20 cellular contexts compared by ENCODE assay signal in genomic region chr2:7916670-7917069, GRCh38.
A peak's percentile ranks its signal among the peaks of the same experiment; 100 is the strongest.
DNase-seq lines count a peak whose midpoint lies in the region; ATAC-seq, FAIRE-seq and TF ChIP-seq lines count a peak whose summit lies in the region.
"Had no signal": no experiment of that assay in that cellular context is flagged by ENCODE, and none has a peak within 500 bp of the region (broad histone marks: within the 10 kb centered on the region; RNA-seq: fewer than 3 reads in every experiment).

No MANE protein-coding gene starts in this region.

- H3K4me2 ChIP-seq in Karpas-422 (ENCODE audit: low read depth, low read length, poor library complexity, severe bottlenecking) (peak overlapping the region; percentile 44), H1 (ENCODE audit: insufficient read depth in 1 of 2, low read depth in 2 of 2, low read length in 2 of 2) (no peak overlapping the region), HepG2 (ENCODE audit: low read depth, low read length) (no peak overlapping the region)
- H3K4me2 ChIP-seq: BLaER1 treated with 17β-estradiol and CSF1 and Interleukin-3, amounts not matched to agents 10 nM and 100 nM had no signal

- H3K56ac ChIP-seq in H1 (replicated peaks; ENCODE audit: insufficient read length, low read depth, low read length), result no peak overlapping the region

- ATAC-seq in left colon, result peak; percentile 55
- no peak for ATAC-seq in HepG2
- ATAC-seq in GM18858 (IDR thresholded peaks at IDR 0.05; ENCODE audit: unreplicated experiment), result no peak
- ATAC-seq: CD8-positive, alpha-beta T cell had no signal

- TF ChIP-seq RAD21 in H1 (IDR thresholded peaks at IDR 0.05 in 1 of 2, conservative IDR thresholded peaks at IDR 0.05 in 1 of 2; ENCODE audit: low read depth in 2 of 2, low read length in 2 of 2) (no peak), HepG2 (CRISPR knock-in tag; IDR thresholded peaks at IDR 0.05) (no peak)

- TF ChIP-seq CTCF in H1 (IDR thresholded peaks at IDR 0.05; ENCODE audit: control extremely low read depth in 1 of 3, insufficient read depth in 1 of 3, low read depth in 1 of 3, low read length in 3 of 3), result no peak
- no peak for TF ChIP-seq CTCF in HepG2 (CRISPR knock-in tag; IDR thresholded peaks at IDR 0.05)

- H3K14ac ChIP-seq in H1 (ENCODE audit: insufficient read length), result no peak overlapping the region

- CTCF ChIA-PET in H1 (lab: Charles Lee; ENCODE audit: partially characterized antibody) (no interaction called here), HepG2 (lab: Yijun Ruan, JAX; ENCODE audit: low intra/inter-chr PET ratio, low total read pairs) (no interaction called here)

- 89% methylated on average over 2 of the region's 2 CpGs; no CpG with 5 or more reads in 1 of the 2 experiments for WGBS in H1 (ENCODE audit: extremely low coverage in 1 of 2, insufficient coverage in 1 of 2, insufficient read length in 1 of 2, insufficient replicate concordance in 2 of 2, low coverage in 1 of 2, low lambda C conversion rate in 2 of 2, missing lambda C conversion rate in 1 of 2), 2 experiments
- 39% methylated on average over 2 of the region's 2 CpGs for WGBS in HepG2 (ENCODE audit: low lambda C conversion rate)

- no peak overlapping the region for H2BK5ac ChIP-seq in H1 (ENCODE audit: low read depth, low read length)

- no peak overlapping the region for H3K18ac ChIP-seq in H1 (ENCODE audit: extremely low read depth, low read length)

- no peak overlapping the region for H2BK120ac ChIP-seq in H1 (replicated peaks; ENCODE audit: low read depth, low read length)

- H3K4me3 ChIP-seq in Karpas-422 (ENCODE audit: low read length), result no peak overlapping the region
- H3K4me3 ChIP-seq in H1 (ENCODE audit: extremely low read depth in 1 of 4, insufficient read depth in 2 of 4, low read depth in 3 of 4, low read length in 4 of 4), result no peak overlapping the region
- H3K4me3 ChIP-seq in HepG2 (replicated peaks in 1 of 3; ENCODE audit: insufficient read depth in 1 of 3, low read depth in 2 of 3, low read length in 3 of 3), result no peak overlapping the region
- H3K4me3 ChIP-seq: A549; BLaER1 treated with 17β-estradiol and CSF1 and Interleukin-3, amounts not matched to agents 10 nM and 100 nM had no signal

- H3K9ac ChIP-seq in Karpas-422 (ENCODE audit: low read length) (no peak overlapping the region), H1 (replicated peaks in 1 of 4; ENCODE audit: extremely low read depth in 1 of 4, low read depth in 3 of 4, low read length in 3 of 4) (no peak overlapping the region), HepG2 (ENCODE audit: insufficient read depth, low read depth, low read length) (no peak overlapping the region)
- H3K9ac ChIP-seq: BLaER1 treated with 17β-estradiol and CSF1 and Interleukin-3, amounts not matched to agents 10 nM and 100 nM had no signal

- H3K23me2 ChIP-seq in H1 (ENCODE audit: low read depth, low read length), result no peaks in the 10 kb centered on the region

- no peak overlapping the region for H2AFZ ChIP-seq in Karpas-422 (ENCODE audit: low read length)
- no peak overlapping the region for H2AFZ ChIP-seq in H1 (ENCODE audit: low read length)
- no peak overlapping the region for H2AFZ ChIP-seq in HepG2 (ENCODE audit: low read length)

- H3K9me2 ChIP-seq in Karpas-422 (replicated peaks; ENCODE audit: insufficient read depth, low read length), result no peaks in the 10 kb centered on the region

- no peaks in the 10 kb centered on the region for H3K9me3 ChIP-seq in Karpas-422 (ENCODE audit: low read length)
- H3K9me3 ChIP-seq in H1 (ENCODE audit: insufficient read depth in 2 of 2, low read depth in 1 of 2, low read length in 1 of 2), result no peaks in the 10 kb centered on the region; a peak in 1 of 4 replicates
- H3K9me3 ChIP-seq in HepG2 (ENCODE audit: low read length), result no peaks in the 10 kb centered on the region
- H3K9me3 ChIP-seq: A549, Caco-2 had no signal

- TF ChIP-seq EP300 in H1 (IDR thresholded peaks at IDR 0.05; ENCODE audit: borderline replicate concordance in 1 of 2, low read depth in 2 of 2, low read length in 2 of 2) (no peak), HepG2 (IDR thresholded peaks at IDR 0.05; ENCODE audit: low read depth in 2 of 2, low read length in 2 of 2) (no peak), HepG2 (CRISPR knock-in tag; IDR thresholded peaks at IDR 0.05; ENCODE audit: borderline replicate concordance) (no peak)

- H4K8ac ChIP-seq in H1 (ENCODE audit: extremely low read depth, insufficient read depth, low read length), result no peak overlapping the region

- no peak overlapping the region for H4K91ac ChIP-seq in H1 (replicated peaks; ENCODE audit: insufficient read length, low read length)

- H2AK5ac ChIP-seq in H1 (ENCODE audit: low read depth, low read length), result no peak overlapping the region

- no peak overlapping the region for H2BK20ac ChIP-seq in H1 (ENCODE audit: low read length)

- H3K36me3 ChIP-seq in Karpas-422 (ENCODE audit: insufficient read depth, low read length) (no peaks in the 10 kb centered on the region), H1 (ENCODE audit: control insufficient read depth in 2 of 4, insufficient read depth in 4 of 4, low read length in 3 of 4) (no peaks in the 10 kb centered on the region), HepG2 (replicated peaks in 1 of 2; ENCODE audit: control insufficient read depth in 1 of 2, insufficient read depth in 2 of 2, low read length in 2 of 2) (no peaks in the 10 kb centered on the region)
- H3K36me3 ChIP-seq: BLaER1 treated with 17β-estradiol and CSF1 and Interleukin-3, amounts not matched to agents 10 nM and 100 nM had no signal

- DNase-seq in Karpas-422 (no peak), H1 (ENCODE audit: low read depth in 1 of 2, low spot score in 2 of 2) (no peak), left colon (no peak), HepG2 (ENCODE audit: low spot score) (no peak), NCI-H774 (lab: John Stamatoyannopoulos, UW) (no peak)
- DNase-seq: AML-193; Caco-2; Calu3; CD4-positive, alpha-beta T cell; CD8-positive, alpha-beta T cell; DMS79 treated with DMSO at 0.1 percent for 48 hours; GF-D8 had no signal

- POLR2A ChIA-PET in H1 (lab: Charles Lee; ENCODE audit: partially characterized antibody), result no interaction called here
- POLR2A ChIA-PET in HepG2 (lab: Yijun Ruan, JAX), result no interaction called here

- H3K79me1 ChIP-seq in H1 (ENCODE audit: low read depth, low read length), result no peaks in the 10 kb centered on the region

- H3K4ac ChIP-seq in H1 (replicated peaks; ENCODE audit: insufficient read length, low read depth, low read length), result no peak overlapping the region

- FAIRE-seq in H1 (lab: Jason Lieb, UNC) (no peak), HepG2 (lab: Jason Lieb, UNC) (no peak)
- FAIRE-seq: A549, D721Med, G401.6, GM12891 had no signal

- intact Hi-C loops in left colon (cut with DNase I, micrococcal nuclease), result no loop called here
- intact Hi-C loops in HepG2 (cut with micrococcal nuclease; ENCODE audit: unreplicated experiment), result no loop called here

- H2BK12ac ChIP-seq in H1 (ENCODE audit: low read depth, low read length), result peak overlapping the region; percentile 75; the same call in 1 of the 2 replicates

- H3K79me2 ChIP-seq in Karpas-422 (ENCODE audit: low read length), result no peaks in the 10 kb centered on the region
- no peaks in the 10 kb centered on the region for H3K79me2 ChIP-seq in H1 (ENCODE audit: control insufficient read depth in 1 of 2, insufficient read depth in 2 of 2, low read length in 2 of 2)
- no peaks in the 10 kb centered on the region for H3K79me2 ChIP-seq in HepG2 (ENCODE audit: insufficient read depth, low read length)

- H3K27me3 ChIP-seq in Karpas-422 (ENCODE audit: low read length) (no peaks in the 10 kb centered on the region), H1 (replicated peaks in 1 of 4; ENCODE audit: control insufficient read depth in 3 of 4, extremely low read depth in 1 of 4, insufficient read depth in 3 of 4, low read length in 3 of 4) (no peaks in the 10 kb centered on the region), HepG2 (ENCODE audit: control insufficient read depth in 1 of 2, insufficient read depth in 2 of 2, low read length in 2 of 2) (no peaks in the 10 kb centered on the region)
- H3K27me3 ChIP-seq: BLaER1 treated with 17β-estradiol and CSF1 and Interleukin-3, amounts not matched to agents 10 nM and 100 nM had no signal

- in situ Hi-C loops in HepG2 (cut with HindIII; ENCODE audit: extremely low pct_ligation_motif_present, low pct_unique_long_range_greater_than_20kb), result no loop called here

- no peak overlapping the region for H3K23ac ChIP-seq in H1 (ENCODE audit: insufficient read length)

- H3K4me1 ChIP-seq in Karpas-422 (ENCODE audit: low read length), result peaks cover 4% of the 10 kb centered on the region; the same call in 1 of the 2 replicates
- H3K4me1 ChIP-seq in H1 (replicated peaks in 1 of 4; ENCODE audit: control insufficient read depth in 3 of 4, insufficient read depth in 4 of 4, low read length in 3 of 4), result peaks cover 3 to 4% (median 3%) of the 10 kb centered on the region in 4 experiments; a peak in 6 of 7 replicates
- H3K4me1 ChIP-seq in HepG2 (ENCODE audit: insufficient read depth, low read length), result no peaks in the 10 kb centered on the region; the same call in 1 of the 2 replicates
- H3K4me1 ChIP-seq: A549; BLaER1 treated with 17β-estradiol and CSF1 and Interleukin-3, amounts not matched to agents 10 nM and 100 nM; Caco-2 had no signal

- no peak overlapping the region; the same call in 1 of the 2 replicates for H2BK15ac ChIP-seq in H1 (ENCODE audit: low read length)

- H3K27ac ChIP-seq in Karpas-422 (ENCODE audit: low read length) (no peak overlapping the region), H1 (ENCODE audit: low read depth, low read length) (no peak overlapping the region), HepG2 (ENCODE audit: extremely low read length, insufficient read depth, low read length) (no peak overlapping the region)
- H3K27ac ChIP-seq: 22Rv1; A549; BLaER1 treated with 17β-estradiol and CSF1 and Interleukin-3, amounts not matched to agents 10 nM and 100 nM; C4-2B had no signal

- no peak for TF ChIP-seq POLR2A in H1 (IDR thresholded peaks at IDR 0.05; ENCODE audit: control extremely low read depth in 1 of 2, low read depth in 2 of 2, low read length in 2 of 2)
- TF ChIP-seq POLR2A in HepG2 (IDR thresholded peaks at IDR 0.05; ENCODE audit: insufficient read depth in 1 of 2, low read depth in 2 of 2, low read length in 2 of 2), result no peak

- no TSS peak for BruUV-seq in HepG2 (replicated peaks; lab: Mats Ljungman, UMichigan)

- no peaks in the 10 kb centered on the region for H4K20me1 ChIP-seq in Karpas-422 (ENCODE audit: insufficient read depth, low read depth, low read length)
- no peaks in the 10 kb centered on the region for H4K20me1 ChIP-seq in H1 (replicated peaks in 1 of 2; ENCODE audit: control insufficient read depth in 1 of 2, insufficient read depth in 2 of 2, low read length in 2 of 2)
- H4K20me1 ChIP-seq in HepG2 (ENCODE audit: insufficient read depth, low read length), result no peaks in the 10 kb centered on the region
- H4K20me1 ChIP-seq: BLaER1 treated with 17β-estradiol and CSF1 and Interleukin-3, amounts not matched to agents 10 nM and 100 nM had no signal

- H4K5ac ChIP-seq in H1 (ENCODE audit: insufficient read length, low read depth, low read length), result no peak overlapping the region

TF ChIP-seq in H1, 55 proteins besides CTCF, POLR2A, EP300 and RAD21 (continues in another document):
- TF ChIP-seq YY1 (IDR thresholded peaks at IDR 0.05; ENCODE audit: low read depth, low read length), result no peak

TF ChIP-seq in HepG2, 621 proteins besides CTCF, POLR2A, EP300 and RAD21 (continues in another document):
- TF ChIP-seq CHD4 (IDR thresholded peaks at IDR 0.05; ENCODE audit: borderline replicate concordance, low read length) (no peak), ZNF619 (CRISPR knock-in tag; IDR thresholded peaks at IDR 0.05) (no peak)
